In the genomic region with DNA sequence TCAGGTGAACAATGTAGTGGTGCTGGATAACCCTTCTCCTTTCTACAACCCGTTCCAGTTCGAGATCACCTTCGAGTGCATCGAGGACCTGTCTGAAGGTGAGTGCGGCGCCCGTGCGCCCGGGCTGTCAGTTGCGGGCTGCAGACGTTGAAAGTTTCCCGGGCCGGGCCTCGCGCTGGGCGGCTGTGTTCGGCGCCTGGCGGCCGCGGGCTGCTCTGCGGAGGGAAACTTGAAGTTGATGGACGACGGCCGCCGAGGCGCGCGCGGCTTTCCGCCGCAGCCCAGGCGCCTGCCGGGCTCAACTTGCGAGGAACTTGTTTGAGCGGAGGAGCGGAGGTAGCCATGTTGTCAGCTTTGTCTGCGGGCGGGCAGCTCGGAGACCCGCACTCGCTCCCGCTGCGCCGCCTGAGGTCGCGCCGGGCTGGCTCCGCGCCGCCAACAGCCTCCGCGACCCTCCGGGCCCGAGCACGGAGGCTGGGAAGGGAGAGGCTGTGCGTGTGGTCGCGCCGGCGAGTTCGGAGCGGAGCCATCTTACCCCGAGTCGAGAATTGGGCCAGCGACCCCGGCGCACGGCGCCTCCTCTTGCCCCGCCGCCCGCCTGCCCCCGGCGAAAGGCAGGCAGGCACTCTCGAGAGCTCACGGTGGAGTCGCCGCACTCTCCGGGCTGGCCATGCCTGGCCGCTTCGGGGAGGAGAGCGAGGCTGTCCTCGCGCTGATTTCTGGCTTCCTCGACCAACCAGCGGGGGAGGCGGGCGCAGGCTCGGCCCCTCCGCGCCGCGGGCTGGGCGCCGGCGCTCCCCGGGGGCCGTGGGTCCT, we compare ENCODE assay signal across 8 cellular contexts. TPM values are rescaled to one million over a fixed set of nuclear protein-coding genes. Genes with fewer than 3 reads are reported as not detected.
DNase-seq lines count a peak whose midpoint lies in the region; ATAC-seq, FAIRE-seq and TF ChIP-seq lines count a peak whose summit lies in the region.

No MANE protein-coding gene starts in this region.

- H2AFZ ChIP-seq in neural progenitor cell (replicated peaks) = peak overlapping the region; percentile 65

- BruUV-seq in Panc1 (replicated peaks; lab: Mats Ljungman, UMichigan) = TSS peak; percentile 72

- H3K4me2 ChIP-seq in neural progenitor cell = peak overlapping the region; percentile 92

- H3K36me3 Mint-ChIP-seq in CD14-positive monocyte (peaks cover 11 to 12% of the 10 kb centered on the region in 2 donors), neural progenitor cell (peaks cover 16% of the 10 kb centered on the region)

- POLR2A ChIA-PET in Panc1 (lab: Charles Lee) = interaction anchor here (0.6 kb wide), 1 partner anchor 114 kb away, joined by 3 read pairs; no protein-coding TSS in a partner anchor

- H3K4me3 ChIP-seq in Panc1 (ENCODE audit: low read depth in 2 of 2, low read length in 2 of 2) (peak overlapping the region; percentile 91 to 98), foreskin fibroblast (ENCODE audit: low read depth in 1 of 2, low read length in 2 of 2) (peak overlapping the region; percentile 88 to 93), neural progenitor cell (peak overlapping the region; percentile 97), subcutaneous abdominal adipose tissue (ENCODE audit: low read depth in 1 of 5, low read length in 5 of 5) (peak overlapping the region; percentile 68 to 99 (median 93))

- ATAC-seq in HG03432 (IDR thresholded peaks at IDR 0.05; ENCODE audit: unreplicated experiment) (peak; percentile 40), Panc1 (peak; percentile 74)

- CTCF ChIA-PET in Panc1 (lab: Charles Lee) = no interaction called here

- H3K27ac ChIP-seq in Panc1 (ENCODE audit: low read length) = peak overlapping the region; percentile 90
- peak overlapping the region; percentile 90 for H3K27ac ChIP-seq in neural progenitor cell
- peak overlapping the region; percentile 80 for H3K27ac ChIP-seq in subcutaneous abdominal adipose tissue (ENCODE audit: low read depth, low read length)

- H3K27me3 ChIP-seq in Panc1 (ENCODE audit: control insufficient read depth, insufficient read depth, low read length) (no peaks in the 10 kb centered on the region), neural progenitor cell (no peaks in the 10 kb centered on the region), subcutaneous abdominal adipose tissue (ENCODE audit: control insufficient read depth in 5 of 5, insufficient read depth in 4 of 5, low read length in 5 of 5) (no peaks in the 10 kb centered on the region)

- H3K9ac ChIP-seq in neural progenitor cell = peak overlapping the region; percentile 81
- peak overlapping the region; percentile 38 to 85 (median 80) for H3K9ac ChIP-seq in subcutaneous abdominal adipose tissue (ENCODE audit: low read length in 5 of 5)

- peaks cover 35% of the 10 kb centered on the region for H3K4me1 ChIP-seq in Panc1 (ENCODE audit: control insufficient read depth, insufficient read depth, low read length)
- H3K4me1 ChIP-seq in neural progenitor cell = peaks cover 38% of the 10 kb centered on the region
- H3K4me1 ChIP-seq in subcutaneous abdominal adipose tissue (ENCODE audit: control insufficient read depth in 5 of 5, insufficient read depth in 5 of 5, low read length in 5 of 5) = peaks cover 0 to 23% (median 19%) of the 10 kb centered on the region in 5 donors

- peaks cover 82% of the 10 kb centered on the region for H3K79me2 ChIP-seq in neural progenitor cell (ENCODE audit: low read depth)

- peaks cover 9% of the 10 kb centered on the region for H3F3A ChIP-seq in neural progenitor cell (ENCODE audit: low read depth)

- DNase-seq in CD14-positive monocyte (ENCODE audit: low spot score) = peak; percentile 49
- peak; percentile 19 for DNase-seq in GM19239 (ENCODE audit: insufficient read length, low spot score)
- no peak for DNase-seq in Panc1 (ENCODE audit: low read depth, low spot score)
- peak; percentile 56 for DNase-seq in activated effector memory CD4-positive, alpha-beta T cell treated with Interleukin-2 at 50 U/mL for 16 hours
- peak; percentile 70 to 86 for DNase-seq in foreskin fibroblast
- DNase-seq in neural progenitor cell (ENCODE audit: low spot score) = peak; percentile 67

- H3K27ac Mint-ChIP-seq in CD14-positive monocyte (peak overlapping the region; percentile 87 to 97 (median 94)), neural progenitor cell (peak overlapping the region; percentile 99)

- H3K4me3 Mint-ChIP-seq in CD14-positive monocyte (peak overlapping the region; percentile 97), neural progenitor cell (peak overlapping the region; percentile 100)

- peak; percentile 54 for FAIRE-seq in GM19239 (lab: Jason Lieb, UNC)

- in situ Hi-C loops in Panc1 (cut with HindIII; ENCODE audit: low pct_unique_long_range_greater_than_20kb, low sequenced_read_pairs) = no loop called here

- H3K36me3 ChIP-seq in Panc1 (ENCODE audit: control insufficient read depth, insufficient read depth, low read length) (peaks cover 8% of the 10 kb centered on the region; the same call in 1 of the 2 replicates), neural progenitor cell (no peaks in the 10 kb centered on the region), subcutaneous abdominal adipose tissue (ENCODE audit: control insufficient read depth in 5 of 5, insufficient read depth in 5 of 5, low read length in 5 of 5) (peaks cover 0 to 3% (median 2%) of the 10 kb centered on the region in 5 donors)

- H3K4me1 Mint-ChIP-seq in CD14-positive monocyte (peaks cover 36% of the 10 kb centered on the region), neural progenitor cell (peaks cover 40% of the 10 kb centered on the region)

- no peaks in the 10 kb centered on the region for H3K9me3 Mint-ChIP-seq in CD14-positive monocyte
- H3K9me3 Mint-ChIP-seq in neural progenitor cell = peaks cover 3% of the 10 kb centered on the region

- peaks cover 0 to 3% (median 0%) of the 10 kb centered on the region in 3 donors for H3K27me3 Mint-ChIP-seq in CD14-positive monocyte (ENCODE audit: low read depth in 3 of 3)
- peaks cover 2% of the 10 kb centered on the region for H3K27me3 Mint-ChIP-seq in neural progenitor cell (ENCODE audit: insufficient read depth, low read depth)

- peak; percentile 33 for TF ChIP-seq CTCF in CD14-positive monocyte (IDR thresholded peaks at IDR 0.05)
- no peak for TF ChIP-seq CTCF in Panc1 (IDR thresholded peaks at IDR 0.05)
- no peak for TF ChIP-seq CTCF in foreskin fibroblast (IDR thresholded peaks at IDR 0.05; ENCODE audit: low read depth, low read length)
- TF ChIP-seq CTCF in neural progenitor cell (IDR thresholded peaks at IDR 0.05) = no peak

- peaks cover 30% of the 10 kb centered on the region for H4K20me1 ChIP-seq in neural progenitor cell (ENCODE audit: low read depth)

- H3K9me3 ChIP-seq in Panc1 (ENCODE audit: control insufficient read depth, insufficient read depth, low read depth, low read length) = no peaks in the 10 kb centered on the region
- no peaks in the 10 kb centered on the region for H3K9me3 ChIP-seq in neural progenitor cell (ENCODE audit: low read depth)
- no peaks in the 10 kb centered on the region for H3K9me3 ChIP-seq in subcutaneous abdominal adipose tissue (ENCODE audit: control insufficient read depth in 5 of 5, low read length in 5 of 5)

- intact Hi-C loops in CD14-positive monocyte (cut with micrococcal nuclease) (loop anchor here (2.0 to 10.0 kb wide), 5 partner anchors 38 to 242 kb away; partner anchors contain the start of genes CEP85L (in 1 of the 2) and MCM9 (in 1 of the 2)), Panc1 (cut with micrococcal nuclease; ENCODE audit: unreplicated experiment) (loop anchor here (5.0 kb wide), 2 partner anchors 218 to 242 kb away; partner anchors contain the start of gene CEP85L)

RNA-seq across cellular contexts. Expression of gene ASF1A, which starts 0.7 kb away (rescaled TPM):
- polyA plus RNA-seq in CD14-positive monocyte = 10 to 100 TPM; 10.5 to 14.4 TPM
- total RNA-seq in Panc1 (2021; ENCODE audit: unreplicated experiment) (28.5 TPM), neural progenitor cell (ENCODE audit: low replicate concordance) (33.4 and 54.8 TPM in 2 replicates)
- 14.0 TPM for polyA plus RNA-seq in Panc1 (2012; ENCODE audit: insufficient read length)

RNA-seq across cellular contexts. Expression of gene MCM9, which starts 40.3 kb away (rescaled TPM):
- 10 to 100 TPM in 1 of 2 donors, 1 to 10 TPM in 1; 9.8 to 11.9 TPM for polyA plus RNA-seq in CD14-positive monocyte
- total RNA-seq in Panc1 (2021; ENCODE audit: unreplicated experiment) = 20.4 TPM
- 9.1 TPM for polyA plus RNA-seq in Panc1 (2012; ENCODE audit: insufficient read length)
- 17.3 and 29.0 TPM in 2 replicates for total RNA-seq in neural progenitor cell (ENCODE audit: low replicate concordance)
